ENCODE assay signal across 14 cellular contexts in the genomic region with DNA sequence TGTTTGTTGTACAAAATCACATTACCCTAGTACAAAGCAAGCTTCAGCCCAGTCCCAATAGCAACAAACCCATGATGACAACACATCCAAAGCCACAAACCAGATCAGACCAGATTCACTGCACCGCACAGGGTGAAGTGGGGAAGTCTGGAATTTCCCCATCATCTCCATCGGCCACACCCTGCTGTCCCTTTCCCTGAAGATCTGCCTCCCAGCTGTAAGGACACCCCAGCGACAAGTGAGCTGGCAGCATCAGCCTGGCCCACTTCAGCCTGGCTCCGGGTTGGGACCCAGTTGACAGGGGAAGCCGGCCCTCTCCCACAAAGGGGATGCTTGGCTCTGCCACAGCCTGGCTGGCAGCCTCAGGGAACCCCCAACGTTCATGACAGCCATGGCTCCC.
DNase-seq lines count a peak whose midpoint lies in the region; ATAC-seq, FAIRE-seq and TF ChIP-seq lines count a peak whose summit lies in the region.
"Had no signal": no experiment of that assay in that cellular context is flagged by ENCODE, and none has a peak within 500 bp of the region (broad histone marks: within the 10 kb centered on the region; RNA-seq: fewer than 3 reads in every experiment).

No MANE protein-coding gene starts in this region.

- no peak overlapping the region for H3K27ac Mint-ChIP-seq in activated CD4-positive, alpha-beta T cell treated with anti-CD3 and anti-CD28 coated beads, Interleukin-2, amount 10 ng/mL, durations not matched to agents 7 days and 5 days
- H3K27ac Mint-ChIP-seq: activated CD4-positive, alpha-beta T cell treated with anti-CD3 and anti-CD28 coated beads for 36 hours had no signal

- H3K4me3 ChIP-seq in AG10803 (ENCODE audit: low read length) = no peak overlapping the region
- no peak overlapping the region for H3K4me3 ChIP-seq in lung
- no peak overlapping the region for H3K4me3 ChIP-seq in coronary artery
- H3K4me3 ChIP-seq: right atrium auricular region had no signal

- WGBS in lung, 2 donors = 56 to 62% methylated on average over 6 of the region's 6 CpGs

- no peaks in the 10 kb centered on the region for H3K9me3 ChIP-seq in lung (ENCODE audit: control insufficient read depth in 2 of 2, insufficient read depth in 1 of 2, low read length in 1 of 2)
- H3K9me3 ChIP-seq: right atrium auricular region had no signal

- CTCF ChIA-PET in activated CD4-positive, alpha-beta T cell treated with anti-CD3 and anti-CD28 coated beads, Interleukin-2, amount 10 ng/mL, durations not matched to agents 7 days and 5 days (lab: Charles Lee) = interaction anchor here (1.1 to 1.7 kb wide), 2 partner anchors 9 to 10 kb away, joined by 3 to 9 read pairs; no protein-coding TSS in a partner anchor

- TF ChIP-seq CTCF in AG10803 (conservative IDR thresholded peaks at IDR 0.05; ENCODE audit: low read length) (no peak), lung (IDR thresholded peaks at IDR 0.05; ENCODE audit: control extremely low read depth, extremely low read depth) (no peak), coronary artery (IDR thresholded peaks at IDR 0.05) (no peak)

- no peaks in the 10 kb centered on the region for H3K27me3 Mint-ChIP-seq in activated CD4-positive, alpha-beta T cell treated with anti-CD3 and anti-CD28 coated beads, Interleukin-2, amount 10 ng/mL, durations not matched to agents 7 days and 5 days
- H3K27me3 Mint-ChIP-seq: activated CD4-positive, alpha-beta T cell treated with anti-CD3 and anti-CD28 coated beads for 36 hours; naive B cell had no signal

- H3K36me3 ChIP-seq in lung (ENCODE audit: control insufficient read depth in 2 of 2, insufficient read depth in 2 of 2, low read length in 2 of 2) = no peaks in the 10 kb centered on the region
- H3K36me3 ChIP-seq: right atrium auricular region had no signal

- H3K4me1 ChIP-seq in lung (ENCODE audit: control insufficient read depth in 2 of 2, insufficient read depth in 2 of 2, low read length in 2 of 2) = peaks cover 0 to 5% of the 10 kb centered on the region in 2 donors

- no peaks in the 10 kb centered on the region for H3K36me3 Mint-ChIP-seq in activated CD4-positive, alpha-beta T cell treated with anti-CD3 and anti-CD28 coated beads, Interleukin-2, amount 10 ng/mL, durations not matched to agents 7 days and 5 days (ENCODE audit: low read depth)
- H3K36me3 Mint-ChIP-seq: naive B cell had no signal

- DNase-seq in AG10803 (ENCODE audit: low read depth) (peak; percentile 47), H54 (ENCODE audit: insufficient read length, low spot score) (peak; percentile 47), astrocyte of the hippocampus (ENCODE audit: low read depth, low spot score) (peak; percentile 58), lung (ENCODE audit: low spot score) (no peak), coronary artery (ENCODE audit: low spot score) (no peak), activated gamma-delta T cell treated with Interleukin-2 at 50 U/mL for 16 hours (no peak)
- DNase-seq in stimulated activated CD4-positive, alpha-beta T cell treated with anti-CD3 and anti-CD28 coated beads, Interleukin-4, amount 100 ng/mL, for 4 hours = no peak
- no peak for DNase-seq in activated CD4-positive, alpha-beta T cell treated with anti-CD3 and anti-CD28 coated beads, Interleukin-2, amount 10 ng/mL, durations not matched to agents 7 days and 5 days
- DNase-seq: activated CD4-positive, alpha-beta T cell treated with anti-CD3 and anti-CD28 coated beads for 36 hours; activated T-cell treated with anti-CD3 and anti-CD28 coated beads, Interleukin-2, amount 50 U/mL, for 48 hours; Kasumi-1; naive B cell; NCI-H2171 treated with DMSO at 0.1 percent for 48 hours had no signal

- no peaks in the 10 kb centered on the region for H3K9me3 Mint-ChIP-seq in activated CD4-positive, alpha-beta T cell treated with anti-CD3 and anti-CD28 coated beads, Interleukin-2, amount 10 ng/mL, durations not matched to agents 7 days and 5 days
- H3K9me3 Mint-ChIP-seq: naive B cell had no signal

- no peak overlapping the region for H3K4me3 Mint-ChIP-seq in activated CD4-positive, alpha-beta T cell treated with anti-CD3 and anti-CD28 coated beads, Interleukin-2, amount 10 ng/mL, durations not matched to agents 7 days and 5 days
- H3K4me3 Mint-ChIP-seq: activated CD4-positive, alpha-beta T cell treated with anti-CD3 and anti-CD28 coated beads for 36 hours; naive B cell had no signal

- POLR2A ChIA-PET in activated CD4-positive, alpha-beta T cell treated with anti-CD3 and anti-CD28 coated beads, Interleukin-2, amount 10 ng/mL, durations not matched to agents 7 days and 5 days (lab: Charles Lee) = no interaction called here

- no peaks in the 10 kb centered on the region for H3K27me3 ChIP-seq in lung (ENCODE audit: control insufficient read depth, insufficient read depth)
- H3K27me3 ChIP-seq: right atrium auricular region had no signal

- no peak for FAIRE-seq in H54 (lab: Jason Lieb, UNC)

- no peaks in the 10 kb centered on the region for H3K4me1 Mint-ChIP-seq in activated CD4-positive, alpha-beta T cell treated with anti-CD3 and anti-CD28 coated beads, Interleukin-2, amount 10 ng/mL, durations not matched to agents 7 days and 5 days
- H3K4me1 Mint-ChIP-seq: activated CD4-positive, alpha-beta T cell treated with anti-CD3 and anti-CD28 coated beads for 36 hours had no signal

- ATAC-seq in lung (ENCODE audit: insufficient read depth, low FRiP score) = peak; percentile 23
- ATAC-seq: activated CD4-positive, alpha-beta T cell treated with anti-CD3 and anti-CD28 coated beads for 36 hours had no signal

- TF ChIP-seq POLR2A in H54 (IDR thresholded peaks at IDR 0.05; ENCODE audit: low read depth, low read length) = no peak

- H3K27ac ChIP-seq in lung (ENCODE audit: low read depth in 1 of 2, low read length in 1 of 2) = no peak overlapping the region
- H3K27ac ChIP-seq in coronary artery = no peak overlapping the region
- H3K27ac ChIP-seq: right atrium auricular region had no signal

Comparison
In these comparisons a context has a peak if more than half of its experiments do, and no peak if none do; other contexts are left out.
1. DNase-seq: peak in AG10803 (single experiment), H54 (single experiment) and astrocyte of the hippocampus (single experiment); none in lung (single experiment), stimulated activated CD4-positive, alpha-beta T cell treated with anti-CD3 and anti-CD28 coated beads, Interleukin-4, amount 100 ng/mL, for 4 hours (0 of 2), activated CD4-positive, alpha-beta T cell treated with anti-CD3 and anti-CD28 coated beads, Interleukin-2, amount 10 ng/mL, durations not matched to agents 7 days and 5 days (single experiment), coronary artery (single experiment) and activated gamma-delta T cell treated with Interleukin-2 at 50 U/mL for 16 hours (single experiment).